In genomic region chr21:42459065-42459430, GRCh38 we compare ENCODE assay signal across 25 cellular contexts. TPM values are rescaled to one million over a fixed set of nuclear protein-coding genes. Genes with fewer than 3 reads are reported as not detected.
"Had no signal": no experiment of that assay in that cellular context is flagged by ENCODE, and none has a peak within 500 bp of the region (broad histone marks: within the 10 kb centered on the region; RNA-seq: fewer than 3 reads in every experiment).

No MANE protein-coding gene starts in this region.

- H3K4me3 ChIP-seq: dorsolateral prefrontal cortex, esophagus muscularis mucosa, heart right ventricle, lower lobe of right lung, pancreas, uterus had no signal

- H3K27me3 ChIP-seq: dorsolateral prefrontal cortex, pancreas, uterus had no signal

- ATAC-seq: activated CD8-positive, alpha-beta T cell treated with anti-CD3 and anti-CD28 coated beads, Interleukin-2, amount 10 ng/mL, durations not matched to agents 7 days and 5 days; activated naive CD4-positive, alpha-beta T cell treated with anti-CD3 and anti-CD28 coated beads, Interleukin-2, amount 50 U/mL, for 72 hours; effector memory CD8-positive, alpha-beta T cell; heart right ventricle; left lobe of liver; lower lobe of right lung; natural killer cell treated with Interleukin-12 subunit alpha and Interleukin-12 subunit beta and Interleukin-15 and Interleukin-18, amount 100 ng/mL, for 72 hours; pancreas; right cardiac atrium had no signal

- H3K27me3 Mint-ChIP-seq: activated CD4-positive, alpha-beta T cell treated with anti-CD3 and anti-CD28 coated beads, Interleukin-2, amount 10 ng/mL, durations not matched to agents 7 days and 5 days; central memory CD8-positive, alpha-beta T cell; effector memory CD8-positive, alpha-beta T cell had no signal

- H3K27ac Mint-ChIP-seq: activated CD4-positive, alpha-beta T cell treated with anti-CD3 and anti-CD28 coated beads, Interleukin-2, amount 10 ng/mL, durations not matched to agents 7 days and 5 days; activated CD8-positive, alpha-beta T cell treated with anti-CD3 and anti-CD28 coated beads, Interleukin-2, amount 10 ng/mL, durations not matched to agents 7 days and 5 days; activated naive CD4-positive, alpha-beta T cell treated with anti-CD3 and anti-CD28 coated beads, Interleukin-2, amount 50 U/mL, for 72 hours; activated T-helper 1 cell treated with anti-CD3 and anti-CD28 coated beads, Interleukin-12 subunit alpha, Interleukin-12 subunit beta, Interleukin-2, Interleukin-4 antibody, amounts not matched to agents 30 ng/mL and 10 ng/mL and 1 ng/mL, durations not matched to agents 14 hours and 24 hours and 36 hours; effector memory CD8-positive, alpha-beta T cell; natural killer cell treated with Interleukin-12 subunit alpha and Interleukin-12 subunit beta and Interleukin-15 and Interleukin-18, amount 100 ng/mL, for 72 hours; T-helper 1 cell treated with Interleukin-12 subunit alpha and Interleukin-12 subunit beta and Interleukin-4 antibody, amounts not matched to agents 30 μg/mL and 1 μg/mL, for 36 hours had no signal

- H3K9me3 Mint-ChIP-seq: activated T-helper 1 cell treated with anti-CD3 and anti-CD28 coated beads, Interleukin-12 subunit alpha, Interleukin-12 subunit beta, Interleukin-2, Interleukin-4 antibody, amounts not matched to agents 30 ng/mL and 10 ng/mL and 1 ng/mL, durations not matched to agents 14 hours and 24 hours and 36 hours; central memory CD8-positive, alpha-beta T cell; effector memory CD8-positive, alpha-beta T cell; natural killer cell treated with Interleukin-12 subunit alpha and Interleukin-12 subunit beta and Interleukin-15 and Interleukin-18, amount 100 ng/mL, for 72 hours; T-helper 1 cell treated with Interleukin-12 subunit alpha and Interleukin-12 subunit beta and Interleukin-4 antibody, amounts not matched to agents 30 μg/mL and 1 μg/mL, for 36 hours had no signal

- H3K4me3 Mint-ChIP-seq: activated CD4-positive, alpha-beta T cell treated with anti-CD3 and anti-CD28 coated beads, Interleukin-2, amount 10 ng/mL, durations not matched to agents 7 days and 5 days; activated CD8-positive, alpha-beta T cell treated with anti-CD3 and anti-CD28 coated beads, Interleukin-2, amount 10 ng/mL, durations not matched to agents 7 days and 5 days; activated T-helper 1 cell treated with anti-CD3 and anti-CD28 coated beads, Interleukin-12 subunit alpha, Interleukin-12 subunit beta, Interleukin-2, Interleukin-4 antibody, amounts not matched to agents 30 ng/mL and 10 ng/mL and 1 ng/mL, durations not matched to agents 14 hours and 24 hours and 36 hours; central memory CD8-positive, alpha-beta T cell; effector memory CD8-positive, alpha-beta T cell; natural killer cell treated with Interleukin-12 subunit alpha and Interleukin-12 subunit beta and Interleukin-15 and Interleukin-18, amount 100 ng/mL, for 72 hours; T-helper 1 cell treated with Interleukin-12 subunit alpha and Interleukin-12 subunit beta and Interleukin-4 antibody, amounts not matched to agents 30 μg/mL and 1 μg/mL, for 36 hours had no signal

- H3K9me3 ChIP-seq: esophagus muscularis mucosa, heart right ventricle, lower lobe of right lung, pancreas, uterus had no signal

- H3K27ac ChIP-seq: dorsolateral prefrontal cortex, esophagus muscularis mucosa, heart right ventricle, lower lobe of right lung, uterus, WERI-Rb-1 had no signal

- H3K4me1 ChIP-seq: esophagus muscularis mucosa, lower lobe of right lung, uterus had no signal

- H3K36me3 Mint-ChIP-seq: natural killer cell treated with Interleukin-12 subunit alpha and Interleukin-12 subunit beta and Interleukin-15 and Interleukin-18, amount 100 ng/mL, for 72 hours had no signal

- H3K36me3 ChIP-seq: esophagus muscularis mucosa, heart right ventricle, lower lobe of right lung, pancreas, uterus, WERI-Rb-1 had no signal

- DNase-seq: activated CD4-positive, alpha-beta T cell treated with anti-CD3 and anti-CD28 coated beads, Interleukin-2, amount 10 ng/mL, durations not matched to agents 7 days and 5 days; activated CD4-positive, CD25-positive, alpha-beta regulatory T cell treated with anti-CD3 and anti-CD28 coated beads, Interleukin-2, amount 50 U/mL, for 72 hours; activated CD8-positive, alpha-beta T cell treated with anti-CD3 and anti-CD28 coated beads, Interleukin-2, amount 10 ng/mL, durations not matched to agents 7 days and 5 days; activated gamma-delta T cell; effector memory CD8-positive, alpha-beta T cell; heart right ventricle; lower lobe of right lung; pancreas; right cardiac atrium; stimulated activated CD4-positive, alpha-beta T cell treated with anti-CD3 and anti-CD28 coated beads, Interleukin-1b, Interleukin-23, amount 100 ng/mL, for 48 hours; trophoblast cell; uterus; WERI-Rb-1 had no signal

RNA-seq across cellular contexts. Expression of gene RSPH1, which starts 37.0 kb away (rescaled TPM):
- total RNA-seq: activated CD4-positive, alpha-beta T cell treated with anti-CD3 and anti-CD28 coated beads, Interleukin-2, amount 10 ng/mL, durations not matched to agents 7 days and 5 days; activated CD8-positive, alpha-beta T cell treated with anti-CD3 and anti-CD28 coated beads, Interleukin-2, amount 10 ng/mL, durations not matched to agents 7 days and 5 days; activated T-helper 1 cell treated with anti-CD3 and anti-CD28 coated beads, Interleukin-12 subunit alpha, Interleukin-12 subunit beta, Interleukin-2, Interleukin-4 antibody, amounts not matched to agents 30 ng/mL and 10 ng/mL and 1 ng/mL, durations not matched to agents 14 hours and 24 hours and 36 hours; right cardiac atrium had no signal
- polyA plus RNA-seq: right cardiac atrium had no signal

RNA-seq across cellular contexts. Expression of gene UBASH3A, which starts 55.3 kb away (rescaled TPM):
- total RNA-seq: astrocyte, kidney epithelial cell, pulmonary artery endothelial cell, temporal lobe had no signal
